8 cellular contexts compared by ENCODE assay signal in genomic region chr22:29478326-29479276, GRCh38. TPM values are rescaled to one million over a fixed set of nuclear protein-coding genes. Genes with fewer than 3 reads are reported as not detected.
DNase-seq lines count a peak whose midpoint lies in the region; ATAC-seq and TF ChIP-seq lines count a peak whose summit lies in the region.

No MANE protein-coding gene starts in this region.

- H3K36me3 Mint-ChIP-seq in activated naive CD8-positive, alpha-beta T cell treated with anti-CD3 and anti-CD28 coated beads, Interleukin-2, amount 10 ng/mL, durations not matched to agents 7 days and 5 days = peaks cover 1% of the 10 kb centered on the region
- H3K36me3 Mint-ChIP-seq in mesothelial cell of epicardium = no peaks in the 10 kb centered on the region

- peak overlapping the region; percentile 18; the same call in 1 of the 2 replicates for H3K4me3 ChIP-seq in LNCaP clone FGC (ENCODE audit: low read depth, low read length)

- no peaks in the 10 kb centered on the region for H3K9me3 Mint-ChIP-seq in activated naive CD8-positive, alpha-beta T cell treated with anti-CD3 and anti-CD28 coated beads, Interleukin-2, amount 10 ng/mL, durations not matched to agents 7 days and 5 days
- H3K9me3 Mint-ChIP-seq in mesothelial cell of epicardium = no peaks in the 10 kb centered on the region

- peak; percentile 57 for DNase-seq in Caki2 (ENCODE audit: low read depth)
- DNase-seq in LNCaP clone FGC (ENCODE audit: low read depth) = no peak
- DNase-seq in activated naive CD8-positive, alpha-beta T cell treated with anti-CD3 and anti-CD28 coated beads, Interleukin-2, amount 10 ng/mL, durations not matched to agents 7 days and 5 days = peak; percentile 65
- DNase-seq in mesothelial cell of epicardium (ENCODE audit: low spot score in 2 of 2, unreplicated experiment in 2 of 2) = peak in 1 of 2 experiments; percentile 56
- DNase-seq in putamen (ENCODE audit: low spot score) = no peak
- no peak for DNase-seq in activated effector memory CD4-positive, alpha-beta T cell treated with anti-CD3 and anti-CD28 coated beads, Interleukin-2, amount 50 U/mL, for 16 hours
- no peak for DNase-seq in GOT3 (lab: John Stamatoyannopoulos, UW)

- POLR2A ChIA-PET in activated naive CD8-positive, alpha-beta T cell treated with anti-CD3 and anti-CD28 coated beads, Interleukin-2, amount 10 ng/mL, durations not matched to agents 7 days and 5 days (lab: Charles Lee) = no interaction called here

- TF ChIP-seq CTCF in LNCaP clone FGC (IDR thresholded peaks at IDR 0.05; ENCODE audit: control insufficient read depth, extremely low read depth, insufficient read depth) (no peak), mesothelial cell of epicardium (IDR thresholded peaks at IDR 0.05; ENCODE audit: unreplicated experiment) (no peak)

- peaks cover 13% of the 10 kb centered on the region for H3K4me1 Mint-ChIP-seq in activated naive CD8-positive, alpha-beta T cell treated with anti-CD3 and anti-CD28 coated beads, Interleukin-2, amount 10 ng/mL, durations not matched to agents 7 days and 5 days
- H3K4me1 Mint-ChIP-seq in mesothelial cell of epicardium = peaks cover 24% of the 10 kb centered on the region

- in situ Hi-C loops in Caki2 (cut with HindIII; ENCODE audit: low pct_unique_long_range_greater_than_20kb, low sequenced_read_pairs) = no loop called here

- peak overlapping the region; percentile 12 for H3K4me3 Mint-ChIP-seq in activated naive CD8-positive, alpha-beta T cell treated with anti-CD3 and anti-CD28 coated beads, Interleukin-2, amount 10 ng/mL, durations not matched to agents 7 days and 5 days
- H3K4me3 Mint-ChIP-seq in mesothelial cell of epicardium = peak overlapping the region; percentile 24

- peak; percentile 56 for ATAC-seq in activated naive CD8-positive, alpha-beta T cell treated with anti-CD3 and anti-CD28 coated beads, Interleukin-2, amount 10 ng/mL, durations not matched to agents 7 days and 5 days (ENCODE audit: low read depth)
- ATAC-seq in HG02970 (IDR thresholded peaks at IDR 0.05; ENCODE audit: low FRiP score, unreplicated experiment) = no peak

- no peak overlapping the region for H3K27ac Mint-ChIP-seq in activated naive CD8-positive, alpha-beta T cell treated with anti-CD3 and anti-CD28 coated beads, Interleukin-2, amount 10 ng/mL, durations not matched to agents 7 days and 5 days
- H3K27ac Mint-ChIP-seq in mesothelial cell of epicardium = no peak overlapping the region

- peaks cover 44% of the 10 kb centered on the region for H3K27me3 Mint-ChIP-seq in activated naive CD8-positive, alpha-beta T cell treated with anti-CD3 and anti-CD28 coated beads, Interleukin-2, amount 10 ng/mL, durations not matched to agents 7 days and 5 days
- peaks cover 87% of the 10 kb centered on the region for H3K27me3 Mint-ChIP-seq in mesothelial cell of epicardium (ENCODE audit: low read depth)

RNA-seq across cellular contexts. Expression of gene NEFH, which starts 1.4 kb away (rescaled TPM):
- not detected in 2 replicates for total RNA-seq in Caki2 (2014; rRNA removed; shearing (Covaris generic); ENCODE audit: low replicate concordance)
- total RNA-seq in activated naive CD8-positive, alpha-beta T cell treated with anti-CD3 and anti-CD28 coated beads, Interleukin-2, amount 10 ng/mL, durations not matched to agents 7 days and 5 days = 1 to 10 TPM; 1.8 TPM
- total RNA-seq in mesothelial cell of epicardium = 3.4 to 4.3 TPM (median 3.5 TPM) in 3 replicates

RNA-seq across cellular contexts. Expression of gene RFPL1, which starts 40.2 kb away (rescaled TPM):
- total RNA-seq in Caki2 (2014; rRNA removed; shearing (Covaris generic); ENCODE audit: low replicate concordance) = not detected in 2 replicates
- not detected for total RNA-seq in activated naive CD8-positive, alpha-beta T cell treated with anti-CD3 and anti-CD28 coated beads, Interleukin-2, amount 10 ng/mL, durations not matched to agents 7 days and 5 days
- 0.29 to 0.63 TPM (median 0.54 TPM) in 3 replicates for total RNA-seq in mesothelial cell of epicardium

Comparison
In these comparisons a context has a peak if more than half of its experiments do, and no peak if none do; other contexts are left out.
1. DNase-seq: peak in Caki2 (single experiment) and activated naive CD8-positive, alpha-beta T cell treated with anti-CD3 and anti-CD28 coated beads, Interleukin-2, amount 10 ng/mL, durations not matched to agents 7 days and 5 days (single experiment); none in LNCaP clone FGC (single experiment), putamen (single experiment), activated effector memory CD4-positive, alpha-beta T cell treated with anti-CD3 and anti-CD28 coated beads, Interleukin-2, amount 50 U/mL, for 16 hours (single experiment) and GOT3 (single experiment).